In genomic region chr4:77818667-77819408, GRCh38 we compare ENCODE assay signal across 8 cellular contexts. TPM values are rescaled to one million over a fixed set of nuclear protein-coding genes. Genes with fewer than 3 reads are reported as not detected.
DNase-seq lines count a peak whose midpoint lies in the region; ATAC-seq and TF ChIP-seq lines count a peak whose summit lies in the region.

TSS of gene CNOT6L (minus strand) at chr4:77819368. CDS start at chr4:77819308, 60 bp downstream.

- H3K36me3 ChIP-seq in Karpas-422 (ENCODE audit: insufficient read depth, low read length) = no peaks in the 10 kb centered on the region
- H3K36me3 ChIP-seq in rectal smooth muscle tissue (ENCODE audit: control insufficient read depth, insufficient read depth, low read length) = no peaks in the 10 kb centered on the region

- H3K4me3 ChIP-seq in Karpas-422 (ENCODE audit: low read length) (peak within 1 kb of the TSS; percentile 84), astrocyte of the cerebellum (ENCODE audit: low read depth, low read length) (peak within 1 kb of the TSS; percentile 76), rectal smooth muscle tissue (ENCODE audit: low read length) (peak within 1 kb of the TSS; percentile 79)

- H3K27me3 ChIP-seq in Karpas-422 (ENCODE audit: low read length) = no peaks in the 10 kb centered on the region
- no peaks in the 10 kb centered on the region for H3K27me3 ChIP-seq in rectal smooth muscle tissue (ENCODE audit: control insufficient read depth, insufficient read depth, low read length)

- no peak for TF ChIP-seq CTCF in astrocyte of the cerebellum (IDR thresholded peaks at IDR 0.05; ENCODE audit: low read depth, low read length, missing control alignments)

- H3K9ac ChIP-seq in Karpas-422 (ENCODE audit: low read length) (peak within 1 kb of the TSS; percentile 83), rectal smooth muscle tissue (ENCODE audit: low read length) (peak within 1 kb of the TSS; percentile 98)

- peaks cover 16% of the 10 kb centered on the region for H4K20me1 ChIP-seq in Karpas-422 (ENCODE audit: insufficient read depth, low read depth, low read length)

- H3K27ac ChIP-seq in Karpas-422 (ENCODE audit: low read length) (peak within 1 kb of the TSS; percentile 78), rectal smooth muscle tissue (ENCODE audit: low read depth, low read length) (peak within 1 kb of the TSS; percentile 94)

- in situ Hi-C loops in Caki2 (cut with HindIII; ENCODE audit: low pct_unique_long_range_greater_than_20kb, low sequenced_read_pairs) (no loop called here), astrocyte of the cerebellum (cut with HindIII; ENCODE audit: low sequenced_read_pairs) (no loop called here)

- peak within 1 kb of the TSS; percentile 96 for H3K4me2 ChIP-seq in Karpas-422 (ENCODE audit: low read depth, low read length, poor library complexity, severe bottlenecking)

- peaks cover 37% of the 10 kb centered on the region for H3K79me2 ChIP-seq in Karpas-422 (ENCODE audit: low read length)

- ATAC-seq in GM21526 (IDR thresholded peaks at IDR 0.05; ENCODE audit: low FRiP score, unreplicated experiment) (peak; percentile 29), GM18858 (IDR thresholded peaks at IDR 0.05; ENCODE audit: unreplicated experiment) (no peak)

- DNase-seq in Caki2 (ENCODE audit: low read depth) (peak; percentile 66), Karpas-422 (peak; percentile 69), T1000 (lab: John Stamatoyannopoulos, UW) (peak; percentile 32), astrocyte of the cerebellum (ENCODE audit: low read depth) (no peak), hepatic stellate cell (ENCODE audit: low spot score) (peak; percentile 46)

- H3K9me2 ChIP-seq in Karpas-422 (replicated peaks; ENCODE audit: insufficient read depth, low read length) = no peaks in the 10 kb centered on the region

- peak within 1 kb of the TSS; percentile 75; the same call in 1 of the 2 replicates for H2AFZ ChIP-seq in Karpas-422 (ENCODE audit: low read length)

- H3K4me1 ChIP-seq in Karpas-422 (ENCODE audit: low read length) = peaks cover 49% of the 10 kb centered on the region
- peaks cover 10% of the 10 kb centered on the region for H3K4me1 ChIP-seq in rectal smooth muscle tissue (ENCODE audit: control insufficient read depth, insufficient read depth, low read length)

- no peaks in the 10 kb centered on the region for H3K9me3 ChIP-seq in Karpas-422 (ENCODE audit: low read length)

RNA-seq across cellular contexts. Expression of gene CNOT6L, which starts in this region (rescaled TPM):
- 1.7 and 2.1 TPM in 2 replicates for total RNA-seq in Caki2 (2014; rRNA removed; shearing (Covaris generic); ENCODE audit: low replicate concordance)
- 7.0 and 16.7 TPM in 2 replicates for total RNA-seq in Karpas-422 (2014; rRNA removed; shearing (Covaris generic); ENCODE audit: low replicate concordance)
